2 cellular contexts compared by ENCODE assay signal in the genomic region with DNA sequence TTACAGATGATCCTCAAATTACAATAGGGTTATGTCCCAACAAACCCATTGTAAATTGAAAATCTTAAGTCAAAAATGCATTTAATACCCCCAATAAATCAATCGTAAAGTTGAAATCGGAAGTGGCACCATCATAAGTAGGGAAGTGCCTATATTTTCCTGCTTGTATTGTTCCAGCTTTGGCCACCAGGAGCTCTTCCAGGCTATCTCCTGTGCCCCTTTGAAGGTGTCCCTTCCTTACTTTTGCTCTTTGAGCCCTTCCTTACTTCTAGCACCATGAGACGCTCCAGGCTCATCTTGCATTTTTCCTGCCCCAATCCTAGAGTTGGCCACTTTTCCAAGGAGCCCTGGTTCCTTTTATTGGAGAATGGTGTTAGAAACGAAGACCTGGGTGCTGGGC.
TF ChIP-seq lines count a peak whose summit lies in the region.

No MANE protein-coding gene starts in this region.

TF ChIP-seq in GM23338, 12 proteins besides CTCF, POLR2A, EP300 and RAD21 (continues in another document):
- TF ChIP-seq, protein P1, sequence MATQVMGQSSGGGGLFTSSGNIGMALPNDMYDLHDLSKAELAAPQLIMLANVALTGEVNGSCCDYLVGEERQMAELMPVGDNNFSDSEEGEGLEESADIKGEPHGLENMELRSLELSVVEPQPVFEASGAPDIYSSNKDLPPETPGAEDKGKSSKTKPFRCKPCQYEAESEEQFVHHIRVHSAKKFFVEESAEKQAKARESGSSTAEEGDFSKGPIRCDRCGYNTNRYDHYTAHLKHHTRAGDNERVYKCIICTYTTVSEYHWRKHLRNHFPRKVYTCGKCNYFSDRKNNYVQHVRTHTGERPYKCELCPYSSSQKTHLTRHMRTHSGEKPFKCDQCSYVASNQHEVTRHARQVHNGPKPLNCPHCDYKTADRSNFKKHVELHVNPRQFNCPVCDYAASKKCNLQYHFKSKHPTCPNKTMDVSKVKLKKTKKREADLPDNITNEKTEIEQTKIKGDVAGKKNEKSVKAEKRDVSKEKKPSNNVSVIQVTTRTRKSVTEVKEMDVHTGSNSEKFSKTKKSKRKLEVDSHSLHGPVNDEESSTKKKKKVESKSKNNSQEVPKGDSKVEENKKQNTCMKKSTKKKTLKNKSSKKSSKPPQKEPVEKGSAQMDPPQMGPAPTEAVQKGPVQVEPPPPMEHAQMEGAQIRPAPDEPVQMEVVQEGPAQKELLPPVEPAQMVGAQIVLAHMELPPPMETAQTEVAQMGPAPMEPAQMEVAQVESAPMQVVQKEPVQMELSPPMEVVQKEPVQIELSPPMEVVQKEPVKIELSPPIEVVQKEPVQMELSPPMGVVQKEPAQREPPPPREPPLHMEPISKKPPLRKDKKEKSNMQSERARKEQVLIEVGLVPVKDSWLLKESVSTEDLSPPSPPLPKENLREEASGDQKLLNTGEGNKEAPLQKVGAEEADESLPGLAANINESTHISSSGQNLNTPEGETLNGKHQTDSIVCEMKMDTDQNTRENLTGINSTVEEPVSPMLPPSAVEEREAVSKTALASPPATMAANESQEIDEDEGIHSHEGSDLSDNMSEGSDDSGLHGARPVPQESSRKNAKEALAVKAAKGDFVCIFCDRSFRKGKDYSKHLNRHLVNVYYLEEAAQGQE (IDR thresholded peaks at IDR 0.05; ENCODE audit: unreplicated experiment): no peak
- TF ChIP-seq, protein P2, sequence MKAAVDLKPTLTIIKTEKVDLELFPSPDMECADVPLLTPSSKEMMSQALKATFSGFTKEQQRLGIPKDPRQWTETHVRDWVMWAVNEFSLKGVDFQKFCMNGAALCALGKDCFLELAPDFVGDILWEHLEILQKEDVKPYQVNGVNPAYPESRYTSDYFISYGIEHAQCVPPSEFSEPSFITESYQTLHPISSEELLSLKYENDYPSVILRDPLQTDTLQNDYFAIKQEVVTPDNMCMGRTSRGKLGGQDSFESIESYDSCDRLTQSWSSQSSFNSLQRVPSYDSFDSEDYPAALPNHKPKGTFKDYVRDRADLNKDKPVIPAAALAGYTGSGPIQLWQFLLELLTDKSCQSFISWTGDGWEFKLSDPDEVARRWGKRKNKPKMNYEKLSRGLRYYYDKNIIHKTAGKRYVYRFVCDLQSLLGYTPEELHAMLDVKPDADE (IDR thresholded peaks at IDR 0.05): no peak
- TF ChIP-seq, protein P3, sequence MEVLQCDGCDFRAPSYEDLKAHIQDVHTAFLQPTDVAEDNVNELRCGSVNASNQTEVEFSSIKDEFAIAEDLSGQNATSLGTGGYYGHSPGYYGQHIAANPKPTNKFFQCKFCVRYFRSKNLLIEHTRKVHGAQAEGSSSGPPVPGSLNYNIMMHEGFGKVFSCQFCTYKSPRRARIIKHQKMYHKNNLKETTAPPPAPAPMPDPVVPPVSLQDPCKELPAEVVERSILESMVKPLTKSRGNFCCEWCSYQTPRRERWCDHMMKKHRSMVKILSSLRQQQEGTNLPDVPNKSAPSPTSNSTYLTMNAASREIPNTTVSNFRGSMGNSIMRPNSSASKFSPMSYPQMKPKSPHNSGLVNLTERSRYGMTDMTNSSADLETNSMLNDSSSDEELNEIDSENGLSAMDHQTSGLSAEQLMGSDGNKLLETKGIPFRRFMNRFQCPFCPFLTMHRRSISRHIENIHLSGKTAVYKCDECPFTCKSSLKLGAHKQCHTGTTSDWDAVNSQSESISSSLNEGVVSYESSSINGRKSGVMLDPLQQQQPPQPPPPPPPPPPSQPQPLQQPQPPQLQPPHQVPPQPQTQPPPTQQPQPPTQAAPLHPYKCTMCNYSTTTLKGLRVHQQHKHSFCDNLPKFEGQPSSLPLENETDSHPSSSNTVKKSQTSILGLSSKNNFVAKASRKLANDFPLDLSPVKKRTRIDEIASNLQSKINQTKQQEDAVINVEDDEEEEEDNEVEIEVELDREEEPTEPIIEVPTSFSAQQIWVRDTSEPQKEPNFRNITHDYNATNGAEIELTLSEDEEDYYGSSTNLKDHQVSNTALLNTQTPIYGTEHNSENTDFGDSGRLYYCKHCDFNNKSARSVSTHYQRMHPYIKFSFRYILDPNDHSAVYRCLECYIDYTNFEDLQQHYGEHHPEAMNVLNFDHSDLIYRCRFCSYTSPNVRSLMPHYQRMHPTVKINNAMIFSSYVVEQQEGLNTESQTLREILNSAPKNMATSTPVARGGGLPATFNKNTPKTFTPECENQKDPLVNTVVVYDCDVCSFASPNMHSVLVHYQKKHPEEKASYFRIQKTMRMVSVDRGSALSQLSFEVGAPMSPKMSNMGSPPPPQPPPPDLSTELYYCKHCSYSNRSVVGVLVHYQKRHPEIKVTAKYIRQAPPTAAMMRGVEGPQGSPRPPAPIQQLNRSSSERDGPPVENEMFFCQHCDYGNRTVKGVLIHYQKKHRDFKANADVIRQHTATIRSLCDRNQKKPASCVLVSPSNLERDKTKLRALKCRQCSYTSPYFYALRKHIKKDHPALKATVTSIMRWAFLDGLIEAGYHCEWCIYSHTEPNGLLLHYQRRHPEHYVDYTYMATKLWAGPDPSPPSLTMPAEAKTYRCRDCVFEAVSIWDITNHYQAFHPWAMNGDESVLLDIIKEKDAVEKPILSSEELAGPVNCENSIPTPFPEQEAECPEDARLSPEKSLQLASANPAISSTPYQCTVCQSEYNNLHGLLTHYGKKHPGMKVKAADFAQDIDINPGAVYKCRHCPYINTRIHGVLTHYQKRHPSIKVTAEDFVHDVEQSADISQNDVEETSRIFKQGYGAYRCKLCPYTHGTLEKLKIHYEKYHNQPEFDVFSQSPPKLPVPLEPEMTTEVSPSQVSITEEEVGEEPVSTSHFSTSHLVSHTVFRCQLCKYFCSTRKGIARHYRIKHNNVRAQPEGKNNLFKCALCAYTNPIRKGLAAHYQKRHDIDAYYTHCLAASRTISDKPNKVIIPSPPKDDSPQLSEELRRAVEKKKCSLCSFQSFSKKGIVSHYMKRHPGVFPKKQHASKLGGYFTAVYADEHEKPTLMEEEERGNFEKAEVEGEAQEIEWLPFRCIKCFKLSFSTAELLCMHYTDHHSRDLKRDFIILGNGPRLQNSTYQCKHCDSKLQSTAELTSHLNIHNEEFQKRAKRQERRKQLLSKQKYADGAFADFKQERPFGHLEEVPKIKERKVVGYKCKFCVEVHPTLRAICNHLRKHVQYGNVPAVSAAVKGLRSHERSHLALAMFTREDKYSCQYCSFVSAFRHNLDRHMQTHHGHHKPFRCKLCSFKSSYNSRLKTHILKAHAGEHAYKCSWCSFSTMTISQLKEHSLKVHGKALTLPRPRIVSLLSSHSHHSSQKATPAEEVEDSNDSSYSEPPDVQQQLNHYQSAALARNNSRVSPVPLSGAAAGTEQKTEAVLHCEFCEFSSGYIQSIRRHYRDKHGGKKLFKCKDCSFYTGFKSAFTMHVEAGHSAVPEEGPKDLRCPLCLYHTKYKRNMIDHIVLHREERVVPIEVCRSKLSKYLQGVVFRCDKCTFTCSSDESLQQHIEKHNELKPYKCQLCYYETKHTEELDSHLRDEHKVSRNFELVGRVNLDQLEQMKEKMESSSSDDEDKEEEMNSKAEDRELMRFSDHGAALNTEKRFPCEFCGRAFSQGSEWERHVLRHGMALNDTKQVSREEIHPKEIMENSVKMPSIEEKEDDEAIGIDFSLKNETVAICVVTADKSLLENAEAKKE (CRISPR knock-in tag; IDR thresholded peaks at IDR 0.05): no peak
- TF ChIP-seq ZNF331 (CRISPR knock-in tag; IDR thresholded peaks at IDR 0.05; ENCODE audit: low read depth): no peak
- no peak for TF ChIP-seq JUNB (IDR thresholded peaks at IDR 0.05; ENCODE audit: unreplicated experiment)
- TF ChIP-seq STAT1 (IDR thresholded peaks at IDR 0.05; ENCODE audit: unreplicated experiment): no peak
- TF ChIP-seq ZNF114 (CRISPR knock-in tag; IDR thresholded peaks at IDR 0.05): no peak
- TF ChIP-seq CREB1 (CRISPR knock-in tag; IDR thresholded peaks at IDR 0.05; ENCODE audit: low read depth): no peak
- no peak for TF ChIP-seq POLR2AphosphoS5 (IDR thresholded peaks at IDR 0.05; ENCODE audit: low read depth)
- TF ChIP-seq EZH2 (IDR thresholded peaks at IDR 0.05; ENCODE audit: low read depth, unreplicated experiment): no peak

TF ChIP-seq in K562, 482 proteins besides CTCF, POLR2A, EP300 and RAD21:
- TF ChIP-seq HMG20B (CRISPR knock-in tag; IDR thresholded peaks at IDR 0.05) (no peak), COPS2 (conservative IDR thresholded peaks at IDR 0.05) (no peak), ZNF766 (CRISPR knock-in tag; conservative IDR thresholded peaks at IDR 0.05) (no peak), GTF2E2 (tag; IDR thresholded peaks at IDR 0.05) (no peak), SMARCA4 (IDR thresholded peaks at IDR 0.05) (no peak), MYC (IDR thresholded peaks at IDR 0.05; ENCODE audit: low read depth, low read length) (no peak), MYC (CRISPR knock-in tag; IDR thresholded peaks at IDR 0.05; ENCODE audit: borderline replicate concordance, low read depth) (no peak)
- TF ChIP-seq, protein P4, sequence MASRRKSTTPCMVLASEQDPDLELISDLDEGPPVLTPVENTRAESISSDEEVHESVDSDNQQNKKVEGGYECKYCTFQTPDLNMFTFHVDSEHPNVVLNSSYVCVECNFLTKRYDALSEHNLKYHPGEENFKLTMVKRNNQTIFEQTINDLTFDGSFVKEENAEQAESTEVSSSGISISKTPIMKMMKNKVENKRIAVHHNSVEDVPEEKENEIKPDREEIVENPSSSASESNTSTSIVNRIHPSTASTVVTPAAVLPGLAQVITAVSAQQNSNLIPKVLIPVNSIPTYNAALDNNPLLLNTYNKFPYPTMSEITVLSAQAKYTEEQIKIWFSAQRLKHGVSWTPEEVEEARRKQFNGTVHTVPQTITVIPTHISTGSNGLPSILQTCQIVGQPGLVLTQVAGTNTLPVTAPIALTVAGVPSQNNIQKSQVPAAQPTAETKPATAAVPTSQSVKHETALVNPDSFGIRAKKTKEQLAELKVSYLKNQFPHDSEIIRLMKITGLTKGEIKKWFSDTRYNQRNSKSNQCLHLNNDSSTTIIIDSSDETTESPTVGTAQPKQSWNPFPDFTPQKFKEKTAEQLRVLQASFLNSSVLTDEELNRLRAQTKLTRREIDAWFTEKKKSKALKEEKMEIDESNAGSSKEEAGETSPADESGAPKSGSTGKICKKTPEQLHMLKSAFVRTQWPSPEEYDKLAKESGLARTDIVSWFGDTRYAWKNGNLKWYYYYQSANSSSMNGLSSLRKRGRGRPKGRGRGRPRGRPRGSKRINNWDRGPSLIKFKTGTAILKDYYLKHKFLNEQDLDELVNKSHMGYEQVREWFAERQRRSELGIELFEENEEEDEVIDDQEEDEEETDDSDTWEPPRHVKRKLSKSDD (conservative IDR thresholded peaks at IDR 0.05; ENCODE audit: low read length): no peak
- TF ChIP-seq, protein P5, sequence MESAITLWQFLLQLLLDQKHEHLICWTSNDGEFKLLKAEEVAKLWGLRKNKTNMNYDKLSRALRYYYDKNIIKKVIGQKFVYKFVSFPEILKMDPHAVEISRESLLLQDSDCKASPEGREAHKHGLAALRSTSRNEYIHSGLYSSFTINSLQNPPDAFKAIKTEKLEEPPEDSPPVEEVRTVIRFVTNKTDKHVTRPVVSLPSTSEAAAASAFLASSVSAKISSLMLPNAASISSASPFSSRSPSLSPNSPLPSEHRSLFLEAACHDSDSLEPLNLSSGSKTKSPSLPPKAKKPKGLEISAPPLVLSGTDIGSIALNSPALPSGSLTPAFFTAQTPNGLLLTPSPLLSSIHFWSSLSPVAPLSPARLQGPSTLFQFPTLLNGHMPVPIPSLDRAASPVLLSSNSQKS (CRISPR knock-in tag; IDR thresholded peaks at IDR 0.05): no peak
